ENCODE assay signal across 30 cellular contexts in the genomic region with DNA sequence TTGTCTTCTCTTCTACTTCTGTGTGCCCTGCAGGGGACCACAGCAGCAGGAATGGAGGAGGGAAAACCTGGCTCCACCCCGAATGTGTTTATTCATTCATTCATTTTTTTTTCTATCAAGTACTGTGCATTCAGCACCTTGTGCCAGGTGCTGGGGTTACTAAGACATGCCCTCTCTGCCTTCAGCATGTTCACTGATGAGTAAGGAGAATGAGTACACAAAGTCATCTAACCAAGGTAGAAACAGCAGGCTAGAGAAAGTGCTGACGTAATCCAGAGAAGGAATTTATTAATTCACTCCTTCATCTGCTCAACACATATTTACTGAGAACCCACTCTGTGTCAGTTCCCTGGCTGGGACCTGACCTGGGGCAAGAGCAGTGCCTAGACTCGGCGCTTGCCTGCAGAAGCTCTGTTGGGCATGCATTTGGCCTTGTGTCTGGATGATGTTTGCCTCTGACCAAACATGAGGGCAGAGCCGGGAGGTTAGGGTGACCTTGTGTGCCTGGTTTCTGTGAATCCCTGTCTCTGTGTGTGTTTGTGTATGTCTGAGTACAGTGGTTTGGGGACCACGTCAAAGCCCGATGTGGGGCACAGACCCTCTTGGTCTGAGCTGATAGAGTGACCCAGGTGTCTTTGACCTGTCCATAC. TPM values are rescaled to one million over a fixed set of nuclear protein-coding genes. Genes with fewer than 3 reads are reported as not detected.
DNase-seq lines count a peak whose midpoint lies in the region; ATAC-seq and TF ChIP-seq lines count a peak whose summit lies in the region.
"Had no signal": no experiment of that assay in that cellular context is flagged by ENCODE, and none has a peak within 500 bp of the region (broad histone marks: within the 10 kb centered on the region; RNA-seq: fewer than 3 reads in every experiment).

No MANE protein-coding gene starts in this region.

- no peak overlapping the region for H3K27ac Mint-ChIP-seq in natural killer cell treated with Interleukin-12 subunit alpha and Interleukin-12 subunit beta and Interleukin-15 and Interleukin-18, amount 100 ng/mL, for 72 hours
- no peak overlapping the region for H3K27ac Mint-ChIP-seq in natural killer cell
- H3K27ac Mint-ChIP-seq in activated CD4-positive, alpha-beta memory T cell treated with anti-CD3 and anti-CD28 coated beads for 36 hours = no peak overlapping the region
- H3K27ac Mint-ChIP-seq: activated CD4-positive, alpha-beta T cell treated with anti-CD3 and anti-CD28 coated beads for 36 hours; activated naive CD8-positive, alpha-beta T cell treated with anti-CD3 and anti-CD28 coated beads, Interleukin-2, amount 10 ng/mL, durations not matched to agents 7 days and 5 days; B cell; CD4-positive, alpha-beta memory T cell; memory B cell; T-helper 2 cell treated with Interferon-gamma antibody and Interleukin-4, amounts not matched to agents 5 μg/mL and 100 μg/mL, for 36 hours had no signal

- no peaks in the 10 kb centered on the region for H3K9me3 Mint-ChIP-seq in natural killer cell treated with Interleukin-12 subunit alpha and Interleukin-12 subunit beta and Interleukin-15 and Interleukin-18, amount 100 ng/mL, for 72 hours
- no peaks in the 10 kb centered on the region for H3K9me3 Mint-ChIP-seq in natural killer cell
- H3K9me3 Mint-ChIP-seq in activated CD4-positive, alpha-beta memory T cell treated with anti-CD3 and anti-CD28 coated beads for 36 hours = no peaks in the 10 kb centered on the region
- H3K9me3 Mint-ChIP-seq: activated naive CD8-positive, alpha-beta T cell treated with anti-CD3 and anti-CD28 coated beads, Interleukin-2, amount 10 ng/mL, durations not matched to agents 7 days and 5 days; memory B cell; T-helper 2 cell treated with Interferon-gamma antibody and Interleukin-4, amounts not matched to agents 5 μg/mL and 100 μg/mL, for 36 hours had no signal

- peaks cover under 1% of the 10 kb centered on the region for H3K36me3 Mint-ChIP-seq in natural killer cell treated with Interleukin-12 subunit alpha and Interleukin-12 subunit beta and Interleukin-15 and Interleukin-18, amount 100 ng/mL, for 72 hours
- H3K36me3 Mint-ChIP-seq in natural killer cell = no peaks in the 10 kb centered on the region
- H3K36me3 Mint-ChIP-seq in activated CD4-positive, alpha-beta memory T cell treated with anti-CD3 and anti-CD28 coated beads for 36 hours = no peaks in the 10 kb centered on the region
- H3K36me3 Mint-ChIP-seq: activated naive CD8-positive, alpha-beta T cell treated with anti-CD3 and anti-CD28 coated beads, Interleukin-2, amount 10 ng/mL, durations not matched to agents 7 days and 5 days; CD4-positive, alpha-beta memory T cell had no signal

- CTCF ChIA-PET in activated CD4-positive, alpha-beta memory T cell treated with anti-CD3 and anti-CD28 coated beads for 36 hours (lab: Charles Lee) = interaction anchor here (1.1 kb wide), 1 partner anchor 50 kb away, joined by 3 read pairs; no protein-coding TSS in a partner anchor

- no peak for ATAC-seq in natural killer cell treated with Interleukin-12 subunit alpha and Interleukin-12 subunit beta and Interleukin-15 and Interleukin-18, amount 100 ng/mL, for 72 hours
- ATAC-seq in natural killer cell (no peak), HG02759 (IDR thresholded peaks at IDR 0.05; ENCODE audit: unreplicated experiment) (no peak)
- ATAC-seq: activated CD4-positive, alpha-beta T cell treated with anti-CD3 and anti-CD28 coated beads for 36 hours; gastrocnemius medialis; psoas muscle had no signal

- no peak overlapping the region for H3K4me3 Mint-ChIP-seq in natural killer cell treated with Interleukin-12 subunit alpha and Interleukin-12 subunit beta and Interleukin-15 and Interleukin-18, amount 100 ng/mL, for 72 hours
- H3K4me3 Mint-ChIP-seq in natural killer cell = no peak overlapping the region
- H3K4me3 Mint-ChIP-seq in activated CD4-positive, alpha-beta memory T cell treated with anti-CD3 and anti-CD28 coated beads for 36 hours = no peak overlapping the region
- H3K4me3 Mint-ChIP-seq: activated CD4-positive, alpha-beta T cell treated with anti-CD3 and anti-CD28 coated beads for 36 hours; activated naive CD8-positive, alpha-beta T cell treated with anti-CD3 and anti-CD28 coated beads, Interleukin-2, amount 10 ng/mL, durations not matched to agents 7 days and 5 days; B cell; CD4-positive, alpha-beta memory T cell; memory B cell; T-helper 2 cell treated with Interferon-gamma antibody and Interleukin-4, amounts not matched to agents 5 μg/mL and 100 μg/mL, for 36 hours had no signal

- POLR2A ChIA-PET in activated CD4-positive, alpha-beta memory T cell treated with anti-CD3 and anti-CD28 coated beads for 36 hours (lab: Charles Lee) = no interaction called here

- peak; percentile 26 for DNase-seq in natural killer cell treated with Interleukin-12 subunit alpha and Interleukin-12 subunit beta and Interleukin-15 and Interleukin-18, amount 100 ng/mL, for 72 hours (ENCODE audit: low spot score)
- DNase-seq in natural killer cell (no peak), cerebellum (ENCODE audit: low spot score) (peak; percentile 2), kidney tubule cell (ENCODE audit: low spot score) (peak; percentile 40), NCI-H82 treated with DMSO at 0.1 percent for 48 hours (lab: John Stamatoyannopoulos, UW; ENCODE audit: unreplicated experiment) (no peak)
- DNase-seq in stimulated activated CD4-positive, alpha-beta T cell treated with anti-CD3 and anti-CD28 coated beads, Interleukin-15, amount 100 ng/mL, for 24 hours = no peak
- DNase-seq in activated CD4-positive, alpha-beta memory T cell treated with anti-CD3 and anti-CD28 coated beads for 36 hours = no peak
- DNase-seq: activated CD4-positive, alpha-beta T cell treated with anti-CD3 and anti-CD28 coated beads for 36 hours; activated effector memory CD4-positive, alpha-beta T cell treated with anti-CD3 and anti-CD28 coated beads, Interleukin-2, amount 50 U/mL, for 16 hours; activated naive CD8-positive, alpha-beta T cell treated with anti-CD3 and anti-CD28 coated beads, Interleukin-2, amount 10 ng/mL, durations not matched to agents 7 days and 5 days; activated T-cell treated with anti-CD3 and anti-CD28 coated beads, Interleukin-2, amount 50 U/mL, for 1 hour; CD4-positive, alpha-beta memory T cell; central memory CD4-positive, alpha-beta T cell; dermis blood vessel endothelial cell; gastrocnemius medialis; NCI-H1417 treated with DMSO at 0.1 percent for 48 hours; NCI-H2029 treated with DMSO at 0.1 percent for 48 hours; NCI-H345; Peyer's patch; psoas muscle; SIG-M5; stimulated activated CD4-positive, alpha-beta T cell treated with anti-CD3 and anti-CD28 coated beads, Interleukin-4, amount 100 ng/mL, for 4 hours had no signal

- intact Hi-C loops in natural killer cell (cut with micrococcal nuclease) = no loop called here
- intact Hi-C loops in activated CD4-positive, alpha-beta memory T cell treated with anti-CD3 and anti-CD28 coated beads for 36 hours (cut with micrococcal nuclease) = no loop called here

- H3K27me3 Mint-ChIP-seq in natural killer cell treated with Interleukin-12 subunit alpha and Interleukin-12 subunit beta and Interleukin-15 and Interleukin-18, amount 100 ng/mL, for 72 hours = peaks cover 22 to 34% of the 10 kb centered on the region in 2 donors
- peaks cover 15 to 18% of the 10 kb centered on the region in 2 donors for H3K27me3 Mint-ChIP-seq in natural killer cell (ENCODE audit: low read depth in 2 of 2)
- peaks cover 21% of the 10 kb centered on the region for H3K27me3 Mint-ChIP-seq in activated CD4-positive, alpha-beta memory T cell treated with anti-CD3 and anti-CD28 coated beads for 36 hours

- H3K4me1 Mint-ChIP-seq in natural killer cell treated with Interleukin-12 subunit alpha and Interleukin-12 subunit beta and Interleukin-15 and Interleukin-18, amount 100 ng/mL, for 72 hours (ENCODE audit: low read depth in 2 of 2) = no peaks in the 10 kb centered on the region
- H3K4me1 Mint-ChIP-seq in natural killer cell = no peaks in the 10 kb centered on the region
- no peaks in the 10 kb centered on the region for H3K4me1 Mint-ChIP-seq in activated CD4-positive, alpha-beta memory T cell treated with anti-CD3 and anti-CD28 coated beads for 36 hours (ENCODE audit: low read depth)
- H3K4me1 Mint-ChIP-seq: activated CD4-positive, alpha-beta T cell treated with anti-CD3 and anti-CD28 coated beads for 36 hours; activated naive CD8-positive, alpha-beta T cell treated with anti-CD3 and anti-CD28 coated beads, Interleukin-2, amount 10 ng/mL, durations not matched to agents 7 days and 5 days; B cell; CD4-positive, alpha-beta memory T cell had no signal

- no peak for TF ChIP-seq CTCF in natural killer cell (IDR thresholded peaks at IDR 0.05)

RNA-seq across cellular contexts. Expression of gene MYOG, which starts 3.3 kb away (rescaled TPM):
- not detected for total RNA-seq in natural killer cell treated with Interleukin-12 subunit alpha and Interleukin-12 subunit beta and Interleukin-15 and Interleukin-18, amount 100 ng/mL, for 72 hours
- total RNA-seq in natural killer cell (not detected), cerebellum (not detected)
- total RNA-seq in activated CD4-positive, alpha-beta memory T cell treated with anti-CD3 and anti-CD28 coated beads for 36 hours = not detected
- total RNA-seq: activated CD4-positive, alpha-beta T cell treated with anti-CD3 and anti-CD28 coated beads for 36 hours; activated CD8-positive, alpha-beta memory T cell treated with anti-CD3 and anti-CD28 coated beads for 36 hours; activated naive CD8-positive, alpha-beta T cell treated with anti-CD3 and anti-CD28 coated beads, Interleukin-2, amount 10 ng/mL, durations not matched to agents 7 days and 5 days; B cell; CD4-positive, alpha-beta memory T cell; dermis blood vessel endothelial cell; H7; hepatocyte; Peyer's patch; tibial nerve had no signal

RNA-seq across cellular contexts. Expression of gene ADORA1, which starts 38.4 kb away (rescaled TPM):
- not detected for total RNA-seq in natural killer cell treated with Interleukin-12 subunit alpha and Interleukin-12 subunit beta and Interleukin-15 and Interleukin-18, amount 100 ng/mL, for 72 hours
- total RNA-seq in natural killer cell = not detected
- 19.1 TPM for total RNA-seq in cerebellum
- total RNA-seq in activated CD4-positive, alpha-beta memory T cell treated with anti-CD3 and anti-CD28 coated beads for 36 hours = not detected
- total RNA-seq: activated CD4-positive, alpha-beta T cell treated with anti-CD3 and anti-CD28 coated beads for 36 hours; activated CD8-positive, alpha-beta memory T cell treated with anti-CD3 and anti-CD28 coated beads for 36 hours; activated naive CD8-positive, alpha-beta T cell treated with anti-CD3 and anti-CD28 coated beads, Interleukin-2, amount 10 ng/mL, durations not matched to agents 7 days and 5 days; B cell; CD4-positive, alpha-beta memory T cell; dermis blood vessel endothelial cell had no signal

Comparison
In these comparisons a context has a peak if more than half of its experiments do, and no peak if none do; other contexts are left out.
1. DNase-seq: peak in natural killer cell treated with Interleukin-12 subunit alpha and Interleukin-12 subunit beta and Interleukin-15 and Interleukin-18, amount 100 ng/mL, for 72 hours (single experiment), cerebellum (single experiment) and kidney tubule cell (single experiment); none in natural killer cell (single experiment), stimulated activated CD4-positive, alpha-beta T cell treated with anti-CD3 and anti-CD28 coated beads, Interleukin-15, amount 100 ng/mL, for 24 hours (single experiment), activated CD4-positive, alpha-beta memory T cell treated with anti-CD3 and anti-CD28 coated beads for 36 hours (single experiment) and NCI-H82 treated with DMSO at 0.1 percent for 48 hours (single experiment).
2. RNA of gene ADORA1, which starts 38.4 kb away (total RNA-seq): 19.1 TPM in cerebellum (single experiment); not detected in activated CD4-positive, alpha-beta memory T cell treated with anti-CD3 and anti-CD28 coated beads for 36 hours, not detected in natural killer cell treated with Interleukin-12 subunit alpha and Interleukin-12 subunit beta and Interleukin-15 and Interleukin-18, amount 100 ng/mL, for 72 hours and not detected in natural killer cell; every median in the first group is over 10 times any median in the second.